ENCODE assay signal across 23 cellular contexts in the genomic region with DNA sequence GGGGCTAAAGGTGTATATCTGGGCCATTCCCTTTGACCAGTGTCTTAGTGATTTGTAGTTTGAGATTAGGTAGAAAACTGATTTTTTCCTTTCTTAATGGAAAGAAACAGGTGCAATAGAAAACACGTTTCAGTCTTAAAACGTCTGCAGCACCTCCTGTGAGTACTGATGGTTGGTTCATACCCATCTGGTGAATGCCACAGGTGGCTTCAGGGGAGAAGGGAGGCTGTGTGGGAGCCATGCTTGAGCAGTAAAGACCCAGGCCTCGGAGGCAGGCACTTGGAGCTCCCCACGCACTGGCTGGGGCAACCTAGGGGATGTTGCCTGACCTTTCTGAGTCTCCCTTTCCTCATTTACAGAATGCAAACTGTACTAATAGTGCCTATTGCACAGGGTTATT.
"Had no signal": no experiment of that assay in that cellular context is flagged by ENCODE, and none has a peak within 500 bp of the region (broad histone marks: within the 10 kb centered on the region; RNA-seq: fewer than 3 reads in every experiment).

No MANE protein-coding gene starts in this region.

- DNase-seq: activated CD4-positive, alpha-beta T cell treated with anti-CD3 and anti-CD28 coated beads for 48 hours; activated CD8-positive, alpha-beta memory T cell treated with anti-CD3 and anti-CD28 coated beads, Interleukin-2, amount 10 ng/mL, durations not matched to agents 7 days and 5 days; activated CD8-positive, alpha-beta T cell treated with anti-CD3 and anti-CD28 coated beads for 36 hours; activated effector memory CD4-positive, alpha-beta T cell treated with anti-CD3 and anti-CD28 coated beads, Interleukin-2, amount 50 U/mL, for 16 hours; activated naive CD4-positive, alpha-beta T cell treated with anti-CD3 and anti-CD28 coated beads, Interleukin-2, amount 50 U/mL, for 16 hours; activated naive CD8-positive, alpha-beta T cell treated with anti-CD3 and anti-CD28 coated beads, Interleukin-2, amount 50 U/mL, for 24 hours; activated T-cell treated with anti-CD3 and anti-CD28 coated beads for 4 hours; aorta; colonic mucosa; dorsolateral prefrontal cortex; effector memory CD8-positive, alpha-beta T cell; head of caudate nucleus; naive thymus-derived CD8-positive, alpha-beta T cell; stimulated activated CD4-positive, alpha-beta T cell treated with anti-CD3 and anti-CD28 coated beads, Interleukin-4, amount 100 ng/mL, for 4 hours; stimulated activated naive CD8-positive, alpha-beta T cell treated with anti-CD3 and anti-CD28 coated beads, Interleukin-15, Interleukin-2, amounts not matched to agents 100 U/mL and 50 U/mL, for 24 hours; substantia nigra; SW 1271; T-helper 17 cell; thyroid gland had no signal

- H3K4me3 ChIP-seq: colonic mucosa, dorsolateral prefrontal cortex, gastroesophageal sphincter, lung, neural progenitor cell, prostate gland, thyroid gland had no signal

- H3K27me3 ChIP-seq: colonic mucosa, dorsolateral prefrontal cortex, gastroesophageal sphincter, neural progenitor cell, thyroid gland had no signal

- H3K9me3 ChIP-seq: colonic mucosa, prostate gland, thyroid gland had no signal

- H3K27ac ChIP-seq: colonic mucosa, dorsolateral prefrontal cortex, gastroesophageal sphincter, neural progenitor cell, prostate gland, thyroid gland had no signal

- H3K9ac ChIP-seq: neural progenitor cell had no signal

- H3K36me3 ChIP-seq: colonic mucosa, gastroesophageal sphincter, prostate gland, thyroid gland had no signal

- H2AFZ ChIP-seq: neural progenitor cell had no signal

- H3K4me2 ChIP-seq: neural progenitor cell had no signal

- H3K4me1 ChIP-seq: colonic mucosa, gastroesophageal sphincter, prostate gland, thyroid gland had no signal
